Comparison of ENCODE assay signal across 17 cellular contexts in genomic region chr2:233137040-233137439, GRCh38.
DNase-seq lines count a peak whose midpoint lies in the region; ATAC-seq, FAIRE-seq and TF ChIP-seq lines count a peak whose summit lies in the region.
"Had no signal": no experiment of that assay in that cellular context is flagged by ENCODE, and none has a peak within 500 bp of the region (broad histone marks: within the 10 kb centered on the region; RNA-seq: fewer than 3 reads in every experiment).

No MANE protein-coding gene starts in this region.

- no peak overlapping the region for H3K4me3 Mint-ChIP-seq in activated T-cell treated with anti-CD3 and anti-CD28 coated beads, Interleukin-2, amount 50 U/mL, for 72 hours
- no peak overlapping the region for H3K4me3 Mint-ChIP-seq in activated T-cell treated with anti-CD3 and anti-CD28 coated beads, Interleukin-2, amount 50 U/mL, for 24 hours
- no peak overlapping the region for H3K4me3 Mint-ChIP-seq in natural killer cell treated with Interleukin-12 subunit alpha and Interleukin-12 subunit beta and Interleukin-15 and Interleukin-18, amount 100 ng/mL, for 72 hours
- no peak overlapping the region for H3K4me3 Mint-ChIP-seq in chondrocyte (ENCODE audit: unreplicated experiment)
- H3K4me3 Mint-ChIP-seq: B cell; CD8-positive, alpha-beta T cell; GM23338; HFFc6 had no signal

- TF ChIP-seq CTCF in chondrocyte (IDR thresholded peaks at IDR 0.05) = no peak

- ATAC-seq in activated T-cell treated with anti-CD3 and anti-CD28 coated beads, Interleukin-2, amount 50 U/mL, for 72 hours (replicated peaks in 1 of 2) = no peak
- ATAC-seq in natural killer cell treated with Interleukin-12 subunit alpha and Interleukin-12 subunit beta and Interleukin-15 and Interleukin-18, amount 100 ng/mL, for 72 hours = no peak
- ATAC-seq in HG02623 (IDR thresholded peaks at IDR 0.05; ENCODE audit: unreplicated experiment) (no peak), HG02840 (IDR thresholded peaks at IDR 0.05; ENCODE audit: low FRiP score, unreplicated experiment) (no peak)
- ATAC-seq: CD8-positive, alpha-beta T cell; GM23338; HCT116 had no signal

- peak; percentile 18 for FAIRE-seq in endometrium (lab: Jason Lieb, UNC)
- FAIRE-seq: H54 had no signal

- H3K27me3 Mint-ChIP-seq in activated T-cell treated with anti-CD3 and anti-CD28 coated beads, Interleukin-2, amount 50 U/mL, for 72 hours (ENCODE audit: low read depth) = no peaks in the 10 kb centered on the region
- no peaks in the 10 kb centered on the region for H3K27me3 Mint-ChIP-seq in activated T-cell treated with anti-CD3 and anti-CD28 coated beads, Interleukin-2, amount 50 U/mL, for 24 hours
- H3K27me3 Mint-ChIP-seq in natural killer cell treated with Interleukin-12 subunit alpha and Interleukin-12 subunit beta and Interleukin-15 and Interleukin-18, amount 100 ng/mL, for 72 hours = no peaks in the 10 kb centered on the region
- H3K27me3 Mint-ChIP-seq in chondrocyte (ENCODE audit: low read depth) = peaks cover 38% of the 10 kb centered on the region
- H3K27me3 Mint-ChIP-seq: B cell had no signal

- peaks cover 10% of the 10 kb centered on the region for H3K4me1 Mint-ChIP-seq in activated T-cell treated with anti-CD3 and anti-CD28 coated beads, Interleukin-2, amount 50 U/mL, for 72 hours (ENCODE audit: low read depth)
- H3K4me1 Mint-ChIP-seq in activated T-cell treated with anti-CD3 and anti-CD28 coated beads, Interleukin-2, amount 50 U/mL, for 24 hours (ENCODE audit: low read depth) = peaks cover 23% of the 10 kb centered on the region
- peaks cover 45 to 53% of the 10 kb centered on the region in 2 donors for H3K4me1 Mint-ChIP-seq in natural killer cell treated with Interleukin-12 subunit alpha and Interleukin-12 subunit beta and Interleukin-15 and Interleukin-18, amount 100 ng/mL, for 72 hours (ENCODE audit: low read depth in 2 of 2)
- no peaks in the 10 kb centered on the region for H3K4me1 Mint-ChIP-seq in chondrocyte (ENCODE audit: low read depth)

- DNase-seq in activated T-cell treated with anti-CD3 and anti-CD28 coated beads, Interleukin-2, amount 50 U/mL, for 72 hours = no peak
- no peak for DNase-seq in activated T-cell treated with anti-CD3 and anti-CD28 coated beads, Interleukin-2, amount 50 U/mL, for 24 hours
- DNase-seq in natural killer cell treated with Interleukin-12 subunit alpha and Interleukin-12 subunit beta and Interleukin-15 and Interleukin-18, amount 100 ng/mL, for 72 hours (ENCODE audit: low spot score) = no peak
- DNase-seq in chondrocyte (ENCODE audit: low spot score) = no peak
- DNase-seq: 8988T; Calu3; CD8-positive, alpha-beta T cell; DMS79 treated with DMSO at 0.1 percent for 48 hours; GF-D8; HFFc6 had no signal

- peak overlapping the region; percentile 70 for H3K27ac Mint-ChIP-seq in activated T-cell treated with anti-CD3 and anti-CD28 coated beads, Interleukin-2, amount 50 U/mL, for 72 hours
- no peak overlapping the region for H3K27ac Mint-ChIP-seq in activated T-cell treated with anti-CD3 and anti-CD28 coated beads, Interleukin-2, amount 50 U/mL, for 24 hours
- H3K27ac Mint-ChIP-seq in natural killer cell treated with Interleukin-12 subunit alpha and Interleukin-12 subunit beta and Interleukin-15 and Interleukin-18, amount 100 ng/mL, for 72 hours = peak overlapping the region; percentile 8 to 35
- no peak overlapping the region for H3K27ac Mint-ChIP-seq in chondrocyte (ENCODE audit: unreplicated experiment)
- H3K27ac Mint-ChIP-seq: B cell; CD8-positive, alpha-beta T cell; GM23338; HFFc6 had no signal

- H3K36me3 Mint-ChIP-seq in activated T-cell treated with anti-CD3 and anti-CD28 coated beads, Interleukin-2, amount 50 U/mL, for 72 hours (ENCODE audit: insufficient read depth in 2 of 2) = peaks cover 21 to 52% of the 10 kb centered on the region in 2 donors
- peaks cover 85% of the 10 kb centered on the region for H3K36me3 Mint-ChIP-seq in activated T-cell treated with anti-CD3 and anti-CD28 coated beads, Interleukin-2, amount 50 U/mL, for 24 hours (ENCODE audit: low read depth)
- peaks cover 46% of the 10 kb centered on the region for H3K36me3 Mint-ChIP-seq in natural killer cell treated with Interleukin-12 subunit alpha and Interleukin-12 subunit beta and Interleukin-15 and Interleukin-18, amount 100 ng/mL, for 72 hours
- H3K36me3 Mint-ChIP-seq in chondrocyte (ENCODE audit: low read depth) = peaks cover 2% of the 10 kb centered on the region

- peaks cover 3 to 4% of the 10 kb centered on the region in 2 donors for H3K9me3 Mint-ChIP-seq in activated T-cell treated with anti-CD3 and anti-CD28 coated beads, Interleukin-2, amount 50 U/mL, for 72 hours
- H3K9me3 Mint-ChIP-seq in activated T-cell treated with anti-CD3 and anti-CD28 coated beads, Interleukin-2, amount 50 U/mL, for 24 hours = peaks cover 5% of the 10 kb centered on the region
- H3K9me3 Mint-ChIP-seq in natural killer cell treated with Interleukin-12 subunit alpha and Interleukin-12 subunit beta and Interleukin-15 and Interleukin-18, amount 100 ng/mL, for 72 hours = no peaks in the 10 kb centered on the region
- H3K9me3 Mint-ChIP-seq in chondrocyte (ENCODE audit: low read depth) = peaks cover 7% of the 10 kb centered on the region
- H3K9me3 Mint-ChIP-seq: CD8-positive, alpha-beta T cell; HFFc6 had no signal

Comparison
In these comparisons a context has a peak if more than half of its experiments do, and no peak if none do; other contexts are left out.
1. H3K27ac Mint-ChIP-seq: peak in activated T-cell treated with anti-CD3 and anti-CD28 coated beads, Interleukin-2, amount 50 U/mL, for 72 hours (single experiment) and natural killer cell treated with Interleukin-12 subunit alpha and Interleukin-12 subunit beta and Interleukin-15 and Interleukin-18, amount 100 ng/mL, for 72 hours (2 of 2); none in activated T-cell treated with anti-CD3 and anti-CD28 coated beads, Interleukin-2, amount 50 U/mL, for 24 hours (single experiment) and chondrocyte (single experiment).